In genomic region chr10:105288613-105289012, GRCh38 we compare ENCODE assay signal across 11 cellular contexts.
"Had no signal": no experiment of that assay in that cellular context is flagged by ENCODE, and none has a peak within 500 bp of the region (broad histone marks: within the 10 kb centered on the region; RNA-seq: fewer than 3 reads in every experiment).

No MANE protein-coding gene starts in this region.

- H3K4me1 Mint-ChIP-seq: GM23338, H9 had no signal

- H3K4me2 ChIP-seq: GM23338 had no signal

- H3K4me1 ChIP-seq: HAP-1 had no signal

- H3K36me3 ChIP-seq: HAP-1 had no signal

- DNase-seq: GM23248, GOT3, H7, H9, HCEC 1CT, HFFc6 had no signal

- H3K27ac Mint-ChIP-seq: GM23338, HFFc6 had no signal

- ATAC-seq: GM23338, HCT116 had no signal

- H3K4me3 ChIP-seq: GM23248, GM23338, HAP-1 had no signal

- H3K27ac ChIP-seq: GM23248 had no signal

- H2AFZ ChIP-seq: GM23248 had no signal

- H3K9ac ChIP-seq: GM23248 had no signal

- FAIRE-seq: H1, H54 had no signal

- H3K9me3 Mint-ChIP-seq: GM23338, H9 had no signal

- H3K4me3 Mint-ChIP-seq: GM23338, H9, HFFc6 had no signal

- H3K9me3 ChIP-seq: HAP-1 had no signal
